8 cellular contexts compared by ENCODE assay signal in genomic region chr4:39181905-39182638, GRCh38. TPM values are rescaled to one million over a fixed set of nuclear protein-coding genes. Genes with fewer than 3 reads are reported as not detected.
DNase-seq lines count a peak whose midpoint lies in the region; ATAC-seq, FAIRE-seq and TF ChIP-seq lines count a peak whose summit lies in the region.

WDR19 (plus strand) TSS chr4:39182529; CDS start chr4:39182558, 29 bp downstream.

- ATAC-seq in GM21786 (IDR thresholded peaks at IDR 0.05; ENCODE audit: unreplicated experiment): peak; percentile 99
- peak; percentile 93 to 94 for ATAC-seq in naive B cell (ENCODE audit: low read depth in 2 of 2)
- ATAC-seq in stimulated activated memory B cell treated with anti-CD40 and anti-IgM and Interleukin-4, amounts not matched to agents 10 μg/mL and 1 μg/mL and 100 μg/mL, for 72 hours: peak; percentile 99

- H3F3A ChIP-seq in DOHH2 (ENCODE audit: control insufficient read depth, insufficient read depth): peaks cover 4% of the 10 kb centered on the region; the same call in 1 of the 2 replicates

- H3K4me2 ChIP-seq in DOHH2 (ENCODE audit: low read length): peak within 1 kb of the TSS; percentile 82
- peak within 1 kb of the TSS; percentile 99 for H3K4me2 ChIP-seq in Karpas-422 (ENCODE audit: low read depth, low read length, poor library complexity, severe bottlenecking)

- peak within 1 kb of the TSS; percentile 90 for H2AFZ ChIP-seq in Karpas-422 (ENCODE audit: low read length)

- H3K27ac ChIP-seq in DOHH2 (ENCODE audit: low read depth, low read length) (peak within 1 kb of the TSS; percentile 50), Karpas-422 (ENCODE audit: low read length) (peak within 1 kb of the TSS; percentile 82)

- H3K4me3 Mint-ChIP-seq in naive B cell: peak within 1 kb of the TSS in 1 of 8 donors; percentile 45
- peak within 1 kb of the TSS; percentile 5 for H3K4me3 Mint-ChIP-seq in stimulated activated memory B cell treated with anti-CD40 and anti-IgM and Interleukin-4, amounts not matched to agents 10 μg/mL and 1 μg/mL and 100 μg/mL, for 72 hours

- peak; percentile 98 for FAIRE-seq in RCC 7860 (lab: Jason Lieb, UNC)

- no peaks in the 10 kb centered on the region for H3K9me3 Mint-ChIP-seq in naive B cell
- H3K9me3 Mint-ChIP-seq in stimulated activated memory B cell treated with anti-CD40 and anti-IgM and Interleukin-4, amounts not matched to agents 10 μg/mL and 1 μg/mL and 100 μg/mL, for 72 hours: no peaks in the 10 kb centered on the region

- H3K4me3 ChIP-seq in DOHH2 (ENCODE audit: low read length): peak within 1 kb of the TSS; percentile 82
- peak within 1 kb of the TSS; percentile 93 for H3K4me3 ChIP-seq in Karpas-422 (ENCODE audit: low read length)

- no peaks in the 10 kb centered on the region for H4K20me1 ChIP-seq in DOHH2 (ENCODE audit: control insufficient read depth, insufficient read depth, low read depth, low read length)
- H4K20me1 ChIP-seq in Karpas-422 (ENCODE audit: insufficient read depth, low read depth, low read length): no peaks in the 10 kb centered on the region

- peak; percentile 74 for TF ChIP-seq CTCF in DOHH2 (IDR thresholded peaks at IDR 0.05; ENCODE audit: low read depth, low read length, poor library complexity, severe bottlenecking)

- H3K79me2 ChIP-seq in DOHH2 (ENCODE audit: control insufficient read depth, low read length): peaks cover 15% of the 10 kb centered on the region
- peaks cover 36% of the 10 kb centered on the region for H3K79me2 ChIP-seq in Karpas-422 (ENCODE audit: low read length)

- no peaks in the 10 kb centered on the region for H3K27me3 Mint-ChIP-seq in naive B cell
- H3K27me3 Mint-ChIP-seq in stimulated activated memory B cell treated with anti-CD40 and anti-IgM and Interleukin-4, amounts not matched to agents 10 μg/mL and 1 μg/mL and 100 μg/mL, for 72 hours: no peaks in the 10 kb centered on the region

- H3K9ac ChIP-seq in Karpas-422 (ENCODE audit: low read length): peak within 1 kb of the TSS; percentile 89

- H3K36me3 Mint-ChIP-seq in naive B cell: no peaks in the 10 kb centered on the region
- H3K36me3 Mint-ChIP-seq in stimulated activated memory B cell treated with anti-CD40 and anti-IgM and Interleukin-4, amounts not matched to agents 10 μg/mL and 1 μg/mL and 100 μg/mL, for 72 hours: no peaks in the 10 kb centered on the region

- peak; percentile 100 for DNase-seq in Karpas-422
- peak; percentile 98 for DNase-seq in RCC 7860 (ENCODE audit: low spot score)
- peak; percentile 98 for DNase-seq in activated T-helper 1 cell treated with Interleukin-2 at 50 U/mL for 16 hours (ENCODE audit: low read depth)
- DNase-seq in fibroblast of gingiva (ENCODE audit: low read depth): peak; percentile 99
- DNase-seq in naive B cell: peak; percentile 98

- H3K36me3 ChIP-seq in DOHH2 (ENCODE audit: control insufficient read depth, low read length) (peaks cover 9% of the 10 kb centered on the region; the same call in 1 of the 2 replicates), Karpas-422 (ENCODE audit: insufficient read depth, low read length) (no peaks in the 10 kb centered on the region; the same call in 1 of the 2 replicates)

- no peaks in the 10 kb centered on the region for H3K9me3 ChIP-seq in DOHH2 (ENCODE audit: control insufficient read depth, insufficient read depth, low read length)
- H3K9me3 ChIP-seq in Karpas-422 (ENCODE audit: low read length): no peaks in the 10 kb centered on the region

- peaks cover 29% of the 10 kb centered on the region for H3K4me1 ChIP-seq in DOHH2 (ENCODE audit: control insufficient read depth, low read length)
- peaks cover 21% of the 10 kb centered on the region for H3K4me1 ChIP-seq in Karpas-422 (ENCODE audit: low read length)

- H3K27ac Mint-ChIP-seq in naive B cell: peak within 1 kb of the TSS in 4 of 6 donors; percentile 74 to 86 (median 80)
- H3K27ac Mint-ChIP-seq in stimulated activated memory B cell treated with anti-CD40 and anti-IgM and Interleukin-4, amounts not matched to agents 10 μg/mL and 1 μg/mL and 100 μg/mL, for 72 hours: no peak within 1 kb of the TSS

- H3K27me3 ChIP-seq in DOHH2 (ENCODE audit: control insufficient read depth, low read length) (no peaks in the 10 kb centered on the region), Karpas-422 (ENCODE audit: low read length) (no peaks in the 10 kb centered on the region)

- no peaks in the 10 kb centered on the region for H3K9me2 ChIP-seq in DOHH2 (replicated peaks; ENCODE audit: control insufficient read depth, low read length)
- H3K9me2 ChIP-seq in Karpas-422 (replicated peaks; ENCODE audit: insufficient read depth, low read length): no peaks in the 10 kb centered on the region

- H3K4me1 Mint-ChIP-seq in naive B cell: peaks cover 0 to 12% (median 0%) of the 10 kb centered on the region in 3 donors
- H3K4me1 Mint-ChIP-seq in stimulated activated memory B cell treated with anti-CD40 and anti-IgM and Interleukin-4, amounts not matched to agents 10 μg/mL and 1 μg/mL and 100 μg/mL, for 72 hours: peaks cover 7% of the 10 kb centered on the region

RNA-seq across cellular contexts. Expression of gene WDR19, which starts in this region (rescaled TPM):
- total RNA-seq in Karpas-422 (2014; rRNA removed; shearing (Covaris generic); ENCODE audit: low replicate concordance): 106 and 160 TPM in 2 replicates
- polyA plus RNA-seq in naive B cell (ENCODE audit: low read depth in 6 of 6): 10 to 100 TPM in 1 of 6 donors, 1 to 10 TPM in 5; 4.6 to 10.6 (median 7.4) TPM

Comparison
In these comparisons a context has a peak if more than half of its experiments do, and no peak if none do; other contexts are left out.
1. Peak in every context shown above with its lines: DNase-seq, ATAC-seq, H3K4me3 ChIP-seq and H3K27ac ChIP-seq.